Comparison of ENCODE assay signal across 1 cellular context in genomic region chr22:48090332-48090672, GRCh38.
TF ChIP-seq lines count a peak whose summit lies in the region.

No MANE protein-coding gene starts in this region.

TF ChIP-seq in GM12878, 131 proteins besides CTCF, POLR2A, EP300 and RAD21 (continued from another document):
- TF ChIP-seq, protein P1, sequence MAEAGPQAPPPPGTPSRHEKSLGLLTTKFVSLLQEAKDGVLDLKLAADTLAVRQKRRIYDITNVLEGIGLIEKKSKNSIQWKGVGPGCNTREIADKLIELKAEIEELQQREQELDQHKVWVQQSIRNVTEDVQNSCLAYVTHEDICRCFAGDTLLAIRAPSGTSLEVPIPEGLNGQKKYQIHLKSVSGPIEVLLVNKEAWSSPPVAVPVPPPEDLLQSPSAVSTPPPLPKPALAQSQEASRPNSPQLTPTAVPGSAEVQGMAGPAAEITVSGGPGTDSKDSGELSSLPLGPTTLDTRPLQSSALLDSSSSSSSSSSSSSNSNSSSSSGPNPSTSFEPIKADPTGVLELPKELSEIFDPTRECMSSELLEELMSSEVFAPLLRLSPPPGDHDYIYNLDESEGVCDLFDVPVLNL (IDR thresholded peaks at IDR 0.05; ENCODE audit: low read depth, low read length), result no peak
- TF ChIP-seq ZNF24 (IDR thresholded peaks at IDR 0.05) (no peak), SUZ12 (IDR thresholded peaks at IDR 0.05; ENCODE audit: unreplicated experiment) (no peak), BCL11A (IDR thresholded peaks at IDR 0.05; ENCODE audit: low read depth, low read length) (no peak), EZH2 (IDR thresholded peaks at IDR 0.05; ENCODE audit: borderline replicate concordance, control insufficient read depth, low read depth, low read length) (no peak), PML (IDR thresholded peaks at IDR 0.05; ENCODE audit: low read length) (no peak), FOS (IDR thresholded peaks at IDR 0.05; ENCODE audit: borderline replicate concordance, extremely low read depth, insufficient read length) (no peak), SUPT20H (IDR thresholded peaks at IDR 0.05; ENCODE audit: borderline replicate concordance, control insufficient read depth, low read depth, low read length) (no peak)
- TF ChIP-seq, protein P2, sequence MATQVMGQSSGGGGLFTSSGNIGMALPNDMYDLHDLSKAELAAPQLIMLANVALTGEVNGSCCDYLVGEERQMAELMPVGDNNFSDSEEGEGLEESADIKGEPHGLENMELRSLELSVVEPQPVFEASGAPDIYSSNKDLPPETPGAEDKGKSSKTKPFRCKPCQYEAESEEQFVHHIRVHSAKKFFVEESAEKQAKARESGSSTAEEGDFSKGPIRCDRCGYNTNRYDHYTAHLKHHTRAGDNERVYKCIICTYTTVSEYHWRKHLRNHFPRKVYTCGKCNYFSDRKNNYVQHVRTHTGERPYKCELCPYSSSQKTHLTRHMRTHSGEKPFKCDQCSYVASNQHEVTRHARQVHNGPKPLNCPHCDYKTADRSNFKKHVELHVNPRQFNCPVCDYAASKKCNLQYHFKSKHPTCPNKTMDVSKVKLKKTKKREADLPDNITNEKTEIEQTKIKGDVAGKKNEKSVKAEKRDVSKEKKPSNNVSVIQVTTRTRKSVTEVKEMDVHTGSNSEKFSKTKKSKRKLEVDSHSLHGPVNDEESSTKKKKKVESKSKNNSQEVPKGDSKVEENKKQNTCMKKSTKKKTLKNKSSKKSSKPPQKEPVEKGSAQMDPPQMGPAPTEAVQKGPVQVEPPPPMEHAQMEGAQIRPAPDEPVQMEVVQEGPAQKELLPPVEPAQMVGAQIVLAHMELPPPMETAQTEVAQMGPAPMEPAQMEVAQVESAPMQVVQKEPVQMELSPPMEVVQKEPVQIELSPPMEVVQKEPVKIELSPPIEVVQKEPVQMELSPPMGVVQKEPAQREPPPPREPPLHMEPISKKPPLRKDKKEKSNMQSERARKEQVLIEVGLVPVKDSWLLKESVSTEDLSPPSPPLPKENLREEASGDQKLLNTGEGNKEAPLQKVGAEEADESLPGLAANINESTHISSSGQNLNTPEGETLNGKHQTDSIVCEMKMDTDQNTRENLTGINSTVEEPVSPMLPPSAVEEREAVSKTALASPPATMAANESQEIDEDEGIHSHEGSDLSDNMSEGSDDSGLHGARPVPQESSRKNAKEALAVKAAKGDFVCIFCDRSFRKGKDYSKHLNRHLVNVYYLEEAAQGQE (IDR thresholded peaks at IDR 0.05; ENCODE audit: low read depth, low read length), result no peak
